13 cellular contexts compared by ENCODE assay signal in genomic region chr4:165905405-165906027, GRCh38. TPM values are rescaled to one million over a fixed set of nuclear protein-coding genes. Genes with fewer than 3 reads are reported as not detected.
A peak's percentile ranks its signal among the peaks of the same experiment; 100 is the strongest.
DNase-seq lines count a peak whose midpoint lies in the region; ATAC-seq and TF ChIP-seq lines count a peak whose summit lies in the region.
"Had no signal": no experiment of that assay in that cellular context is flagged by ENCODE, and none has a peak within 500 bp of the region (broad histone marks: within the 10 kb centered on the region; RNA-seq: fewer than 3 reads in every experiment).

No MANE protein-coding gene starts in this region.

- no peak for TF ChIP-seq POLR2A in body of pancreas (IDR thresholded peaks at IDR 0.05)

- H4K8ac ChIP-seq in mesendoderm (ENCODE audit: low read depth, low read length), result no peak overlapping the region

- H3K4ac ChIP-seq in mesendoderm (ENCODE audit: low read depth, low read length), result no peak overlapping the region

- H3K27me3 ChIP-seq in OCI-LY3 (ENCODE audit: low read depth, low read length) (no peaks in the 10 kb centered on the region), mesendoderm (ENCODE audit: insufficient read depth, low read length, poor library complexity) (no peaks in the 10 kb centered on the region), body of pancreas (no peaks in the 10 kb centered on the region)

- H4K5ac ChIP-seq in mesendoderm (ENCODE audit: low read length), result no peak overlapping the region

- no peaks in the 10 kb centered on the region for H3K4me1 ChIP-seq in OCI-LY3 (ENCODE audit: low read length)
- peaks cover 2% of the 10 kb centered on the region for H3K4me1 ChIP-seq in mesendoderm (ENCODE audit: control insufficient read depth, low read depth, low read length)
- H3K4me1 ChIP-seq in body of pancreas, result peaks cover 4% of the 10 kb centered on the region

- H3K9me3 ChIP-seq in OCI-LY3 (ENCODE audit: insufficient read depth, low read length) (no peaks in the 10 kb centered on the region), body of pancreas (no peaks in the 10 kb centered on the region)

- no peak overlapping the region for H2AK5ac ChIP-seq in mesendoderm (ENCODE audit: low read length)

- no peak for ATAC-seq in stimulated activated naive CD8-positive, alpha-beta T cell treated with anti-CD3 and anti-CD28 coated beads, Interleukin-15, Interleukin-2, amounts not matched to agents 100 U/mL and 50 U/mL, for 24 hours
- ATAC-seq in body of pancreas (no peak), HG03378 (IDR thresholded peaks at IDR 0.05; ENCODE audit: unreplicated experiment) (no peak)
- ATAC-seq: activated naive CD8-positive, alpha-beta T cell treated with anti-CD3 and anti-CD28 coated beads, Interleukin-2, amount 50 U/mL, for 24 hours had no signal

- H3K27ac ChIP-seq in OCI-LY3 (ENCODE audit: low read length) (no peak overlapping the region), mesendoderm (ENCODE audit: low read depth, low read length) (no peak overlapping the region), body of pancreas (no peak overlapping the region)

- no peak overlapping the region for H3K4me3 ChIP-seq in OCI-LY3 (ENCODE audit: low read length)
- H3K4me3 ChIP-seq in mesendoderm (ENCODE audit: low read length), result no peak overlapping the region
- no peak overlapping the region for H3K4me3 ChIP-seq in body of pancreas

- H2BK120ac ChIP-seq in mesendoderm (ENCODE audit: low read depth, low read length), result no peak overlapping the region

- no peak overlapping the region for H3K56ac ChIP-seq in mesendoderm (ENCODE audit: low read length)

- TF ChIP-seq CTCF in OCI-LY3 (IDR thresholded peaks at IDR 0.05; ENCODE audit: low read depth, low read length) (no peak), body of pancreas (IDR thresholded peaks at IDR 0.05) (no peak)

- no peaks in the 10 kb centered on the region for H4K20me1 ChIP-seq in OCI-LY3 (ENCODE audit: insufficient read depth, low read length)

- H3K36me3 ChIP-seq in OCI-LY3 (replicated peaks; ENCODE audit: low read depth, low read length), result no peaks in the 10 kb centered on the region
- no peaks in the 10 kb centered on the region for H3K36me3 ChIP-seq in mesendoderm (ENCODE audit: control insufficient read depth, insufficient read depth, low read length)
- no peaks in the 10 kb centered on the region for H3K36me3 ChIP-seq in body of pancreas (replicated peaks in 1 of 2; ENCODE audit: insufficient read depth in 1 of 2, low read depth in 2 of 2)

- H2BK15ac ChIP-seq in mesendoderm (replicated peaks; ENCODE audit: low read depth), result no peak overlapping the region

- H3K18ac ChIP-seq in mesendoderm (ENCODE audit: low read length), result no peak overlapping the region

- intact Hi-C loops in body of pancreas (cut with DNase I) (no loop called here), head of caudate nucleus (cut with DNase I) (no loop called here)

- H3K9ac ChIP-seq in OCI-LY3 (ENCODE audit: low read length) (no peak overlapping the region), mesendoderm (ENCODE audit: low read length) (no peak overlapping the region)

- no peak overlapping the region for H2BK5ac ChIP-seq in mesendoderm (ENCODE audit: low read length)

- no peak overlapping the region for H3K4me2 ChIP-seq in OCI-LY3 (ENCODE audit: low read length)
- no peak overlapping the region for H3K4me2 ChIP-seq in mesendoderm (ENCODE audit: low read length)

- peak; percentile 8 for DNase-seq in H4 (ENCODE audit: low spot score)
- peak; percentile 43 for DNase-seq in cerebellum (ENCODE audit: low spot score)
- DNase-seq in mesendoderm, result peak; percentile 43
- no peak for DNase-seq in stimulated activated naive CD8-positive, alpha-beta T cell treated with anti-CD3 and anti-CD28 coated beads, Interleukin-15, Interleukin-2, amounts not matched to agents 100 U/mL and 50 U/mL, for 24 hours
- no peak for DNase-seq in body of pancreas
- DNase-seq in head of caudate nucleus, result no peak
- DNase-seq: activated B cell treated with CpG ODN at 0.5 μM for 24 hours; activated naive CD8-positive, alpha-beta T cell treated with anti-CD3 and anti-CD28 coated beads, Interleukin-2, amount 50 U/mL, for 24 hours; KBM-7 had no signal

- H3K79me1 ChIP-seq in mesendoderm (ENCODE audit: low read length), result no peaks in the 10 kb centered on the region

- no CpG with 5 or more reads among the region's 6 CpGs for WGBS in mesendoderm (ENCODE audit: extremely low coverage, insufficient coverage, low lambda C conversion rate)
- 52 to 54% methylated on average over 6 of the region's 6 CpGs for WGBS in body of pancreas, 2 donors

- no peak overlapping the region for H3K23ac ChIP-seq in mesendoderm (ENCODE audit: low read length)

- H3K79me2 ChIP-seq in OCI-LY3 (ENCODE audit: low read length) (no peaks in the 10 kb centered on the region), mesendoderm (ENCODE audit: control insufficient read depth, insufficient read depth, low read length) (no peaks in the 10 kb centered on the region)

- peak overlapping the region; percentile 24; the same call in 1 of the 2 replicates for H2AFZ ChIP-seq in OCI-LY3 (ENCODE audit: low read depth, low read length)

RNA-seq across cellular contexts. Expression of gene TLL1, which starts 32.5 kb away (rescaled TPM):
- total RNA-seq in H4 (2014; rRNA removed; shearing (Covaris generic)), result 0.14 and 0.93 TPM in 2 replicates
- total RNA-seq in cerebellum (40.4 TPM), body of pancreas (1 to 10 TPM; 3.4 to 3.6 TPM)
- 0.08 TPM for polyA plus RNA-seq in mesendoderm (2013, experiment 1 of 2)
- polyA plus RNA-seq in mesendoderm (2013, experiment 2 of 2), result 0.11 TPM
- total RNA-seq: activated B cell treated with CpG ODN at 0.5 μM for 24 hours; activated CD8-positive, alpha-beta memory T cell treated with anti-CD3 and anti-CD28 coated beads for 36 hours; activated T-helper 1 cell treated with anti-CD3 and anti-CD28 coated beads, Interleukin-12 subunit alpha, Interleukin-12 subunit beta, Interleukin-2, Interleukin-4 antibody, amounts not matched to agents 30 ng/mL and 10 ng/mL and 1 ng/mL, durations not matched to agents 14 hours and 24 hours and 36 hours had no signal

Comparison
In these comparisons a context has a peak if more than half of its experiments do, and no peak if none do; other contexts are left out.
1. DNase-seq: peak in H4 (single experiment), cerebellum (single experiment) and mesendoderm (single experiment); none in stimulated activated naive CD8-positive, alpha-beta T cell treated with anti-CD3 and anti-CD28 coated beads, Interleukin-15, Interleukin-2, amounts not matched to agents 100 U/mL and 50 U/mL, for 24 hours (single experiment), body of pancreas (0 of 4) and head of caudate nucleus (0 of 42).